31 cellular contexts compared by ENCODE assay signal in genomic region chr20:62289131-62289530, GRCh38.
"Had no signal": no experiment of that assay in that cellular context is flagged by ENCODE, and none has a peak within 500 bp of the region (broad histone marks: within the 10 kb centered on the region; RNA-seq: fewer than 3 reads in every experiment).

No MANE protein-coding gene starts in this region.

- H3K9me3 ChIP-seq: esophagus muscularis mucosa, gastrocnemius medialis, heart left ventricle had no signal

- H3K36me3 Mint-ChIP-seq: activated CD8-positive, alpha-beta memory T cell treated with anti-CD3 and anti-CD28 coated beads, Interleukin-2, amount 10 ng/mL, durations not matched to agents 7 days and 5 days; activated naive CD8-positive, alpha-beta T cell had no signal

- H3K4me3 Mint-ChIP-seq: activated CD4-positive, alpha-beta memory T cell treated with anti-CD3 and anti-CD28 coated beads for 36 hours; activated CD4-positive, alpha-beta T cell treated with anti-CD3 and anti-CD28 coated beads for 36 hours; activated CD4-positive, alpha-beta T cell treated with anti-CD3 and anti-CD28 coated beads, Interleukin-2, amount 10 ng/mL, durations not matched to agents 24 days and 14 days; activated CD8-positive, alpha-beta memory T cell treated with anti-CD3 and anti-CD28 coated beads, Interleukin-2, amount 10 ng/mL, durations not matched to agents 7 days and 5 days; activated CD8-positive, alpha-beta T cell treated with anti-CD3 and anti-CD28 coated beads, Interleukin-2, amount 10 ng/mL, durations not matched to agents 7 days and 5 days; activated naive CD8-positive, alpha-beta T cell; activated T-cell treated with anti-CD3 and anti-CD28 coated beads, Interleukin-2, amount 50 U/mL, for 24 hours; activated T-cell treated with anti-CD3 and anti-CD28 coated beads, Interleukin-2, amount 50 U/mL, for 72 hours; effector memory CD8-positive, alpha-beta T cell had no signal

- ATAC-seq: activated CD4-positive, alpha-beta T cell treated with anti-CD3 and anti-CD28 coated beads for 36 hours; activated CD8-positive, alpha-beta memory T cell treated with anti-CD3 and anti-CD28 coated beads, Interleukin-2, amount 10 ng/mL, durations not matched to agents 7 days and 5 days; activated CD8-positive, alpha-beta T cell treated with anti-CD3 and anti-CD28 coated beads, Interleukin-2, amount 10 ng/mL, durations not matched to agents 7 days and 5 days; activated T-cell treated with anti-CD3 and anti-CD28 coated beads, Interleukin-2, amount 50 U/mL, for 72 hours; effector memory CD8-positive, alpha-beta T cell; foreskin keratinocyte; gastrocnemius medialis; heart left ventricle had no signal

- FAIRE-seq: astrocyte, bronchial epithelial cell, colon had no signal

- H3K4me1 ChIP-seq: foreskin keratinocyte had no signal

- H3K4me3 ChIP-seq: esophagus muscularis mucosa, gastrocnemius medialis, heart left ventricle had no signal

- H3K27ac ChIP-seq: brain microvascular endothelial cell, esophagus muscularis mucosa, foreskin keratinocyte, gastrocnemius medialis, heart left ventricle had no signal

- H3K27ac Mint-ChIP-seq: activated CD4-positive, alpha-beta memory T cell treated with anti-CD3 and anti-CD28 coated beads for 36 hours; activated CD4-positive, alpha-beta T cell treated with anti-CD3 and anti-CD28 coated beads for 36 hours; activated CD4-positive, alpha-beta T cell treated with anti-CD3 and anti-CD28 coated beads, Interleukin-2, amount 10 ng/mL, durations not matched to agents 24 days and 14 days; activated CD8-positive, alpha-beta memory T cell treated with anti-CD3 and anti-CD28 coated beads, Interleukin-2, amount 10 ng/mL, durations not matched to agents 7 days and 5 days; activated CD8-positive, alpha-beta T cell treated with anti-CD3 and anti-CD28 coated beads, Interleukin-2, amount 10 ng/mL, durations not matched to agents 7 days and 5 days; activated naive CD8-positive, alpha-beta T cell; activated T-cell treated with anti-CD3 and anti-CD28 coated beads, Interleukin-2, amount 50 U/mL, for 24 hours; activated T-cell treated with anti-CD3 and anti-CD28 coated beads, Interleukin-2, amount 50 U/mL, for 72 hours; effector memory CD8-positive, alpha-beta T cell had no signal

- H3K27me3 Mint-ChIP-seq: activated CD4-positive, alpha-beta memory T cell treated with anti-CD3 and anti-CD28 coated beads for 36 hours; activated CD4-positive, alpha-beta T cell treated with anti-CD3 and anti-CD28 coated beads for 36 hours; activated CD4-positive, alpha-beta T cell treated with anti-CD3 and anti-CD28 coated beads, Interleukin-2, amount 10 ng/mL, durations not matched to agents 24 days and 14 days; activated CD8-positive, alpha-beta memory T cell treated with anti-CD3 and anti-CD28 coated beads, Interleukin-2, amount 10 ng/mL, durations not matched to agents 7 days and 5 days; activated naive CD8-positive, alpha-beta T cell; activated T-cell treated with anti-CD3 and anti-CD28 coated beads, Interleukin-2, amount 50 U/mL, for 24 hours; effector memory CD8-positive, alpha-beta T cell had no signal

- H3K27me3 ChIP-seq: brain microvascular endothelial cell, esophagus muscularis mucosa, foreskin keratinocyte, gastrocnemius medialis, heart left ventricle had no signal

- DNase-seq: activated CD4-positive, alpha-beta memory T cell treated with anti-CD3 and anti-CD28 coated beads for 36 hours; activated CD4-positive, alpha-beta T cell treated with anti-CD3 and anti-CD28 coated beads for 36 hours; activated CD4-positive, alpha-beta T cell treated with anti-CD3 and anti-CD28 coated beads, Interleukin-2, amount 10 ng/mL, durations not matched to agents 24 days and 14 days; activated CD4-positive, CD25-positive, alpha-beta regulatory T cell; activated CD4-positive, CD25-positive, alpha-beta regulatory T cell treated with anti-CD3 and anti-CD28 coated beads, Interleukin-2, amount 50 U/mL, for 72 hours; activated CD8-positive, alpha-beta memory T cell treated with anti-CD3 and anti-CD28 coated beads, Interleukin-2, amount 10 ng/mL, durations not matched to agents 7 days and 5 days; activated CD8-positive, alpha-beta memory T cell treated with anti-CD3 and anti-CD28 coated beads, Interleukin-2, amount 50 U/mL, for 4 hours; activated CD8-positive, alpha-beta T cell treated with anti-CD3 and anti-CD28 coated beads, Interleukin-2, amount 10 ng/mL, durations not matched to agents 7 days and 5 days; activated gamma-delta T cell; activated naive CD4-positive, alpha-beta T cell treated with Interleukin-2 at 50 U/mL for 16 hours; activated T-cell treated with anti-CD3 and anti-CD28 coated beads for 4 hours; activated T-cell treated with anti-CD3 and anti-CD28 coated beads, Interleukin-2, amount 50 U/mL, for 24 hours; activated T-cell treated with anti-CD3 and anti-CD28 coated beads, Interleukin-2, amount 50 U/mL, for 72 hours; amniotic stem cell; anterior cingulate cortex; brain microvascular endothelial cell; cortex of kidney; dermis blood vessel endothelial cell; effector CD4-positive, alpha-beta T cell; effector memory CD8-positive, alpha-beta T cell; erythroblast; foreskin keratinocyte; gastrocnemius medialis; glutamatergic neuron; T-helper 2 cell had no signal

- H3K9me3 Mint-ChIP-seq: activated CD4-positive, alpha-beta memory T cell treated with anti-CD3 and anti-CD28 coated beads for 36 hours; activated CD4-positive, alpha-beta T cell treated with anti-CD3 and anti-CD28 coated beads, Interleukin-2, amount 10 ng/mL, durations not matched to agents 24 days and 14 days; activated T-cell treated with anti-CD3 and anti-CD28 coated beads, Interleukin-2, amount 50 U/mL, for 24 hours; activated T-cell treated with anti-CD3 and anti-CD28 coated beads, Interleukin-2, amount 50 U/mL, for 72 hours; effector memory CD8-positive, alpha-beta T cell had no signal

- H3K4me1 Mint-ChIP-seq: activated CD4-positive, alpha-beta T cell treated with anti-CD3 and anti-CD28 coated beads for 36 hours had no signal
